ENCODE assay signal across 8 cellular contexts in the genomic region with DNA sequence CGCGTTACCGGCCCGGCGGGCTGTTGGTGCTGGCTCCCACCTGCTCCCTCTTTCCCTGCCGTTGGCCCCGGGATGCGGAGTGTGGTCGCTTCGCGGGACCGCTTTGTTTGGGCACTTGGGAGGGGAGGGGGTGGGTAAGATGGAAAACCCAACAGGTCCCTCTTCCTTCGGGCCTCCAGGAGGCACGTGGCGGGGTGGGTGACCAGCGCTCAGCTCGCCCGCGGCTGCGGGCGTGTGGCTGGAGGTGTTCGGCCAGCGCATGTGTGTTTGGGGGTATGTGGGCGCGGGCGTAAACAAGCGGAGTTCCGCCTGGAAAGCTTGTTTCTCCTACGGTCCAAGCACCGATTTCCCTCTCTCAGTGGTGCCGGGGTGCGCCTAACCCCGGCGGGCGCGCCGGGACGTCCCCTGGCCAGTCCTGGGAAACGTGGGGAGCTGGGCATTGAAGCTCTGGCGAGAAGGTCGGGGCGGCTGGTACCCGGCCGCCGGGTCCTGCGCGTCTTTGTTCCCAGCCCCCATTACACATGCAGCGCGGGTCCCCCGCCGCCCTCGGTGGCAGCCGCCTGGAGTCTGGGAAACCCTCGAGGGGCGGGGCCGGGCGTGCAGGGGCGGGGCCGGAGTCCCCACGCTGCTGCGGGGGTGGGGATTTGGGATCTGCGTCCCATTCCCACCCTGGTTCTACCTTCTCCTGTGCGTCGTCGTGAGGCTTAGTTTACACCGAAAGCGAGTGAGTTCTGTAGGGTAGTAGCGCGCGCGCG. TPM values are rescaled to one million over a fixed set of nuclear protein-coding genes. Genes with fewer than 3 reads are reported as not detected.
DNase-seq lines count a peak whose midpoint lies in the region; ATAC-seq and TF ChIP-seq lines count a peak whose summit lies in the region.

No MANE protein-coding gene starts in this region.

- H3K9ac ChIP-seq in endodermal cell (ENCODE audit: extremely low read depth, low read length, poor library complexity, severe bottlenecking) (peak overlapping the region; percentile 93), mesendoderm (ENCODE audit: low read length) (peak overlapping the region; percentile 77)

- H3K4me1 Mint-ChIP-seq in endodermal cell = peaks cover 36% of the 10 kb centered on the region

- H3K79me1 ChIP-seq in mesendoderm (ENCODE audit: low read length) = peaks cover 18% of the 10 kb centered on the region

- no peak overlapping the region for H2BK120ac ChIP-seq in mesendoderm (ENCODE audit: low read depth, low read length)

- peaks cover 56% of the 10 kb centered on the region for H3K79me2 ChIP-seq in mesendoderm (ENCODE audit: control insufficient read depth, insufficient read depth, low read length)

- in situ Hi-C loops in HAP-1 (cut with MboI; ENCODE audit: low sequenced_read_pairs) = no loop called here

- peak overlapping the region; percentile 90 for H3K56ac ChIP-seq in mesendoderm (ENCODE audit: low read length)

- H3K27me3 ChIP-seq in HAP-1 (ENCODE audit: low read depth) (no peaks in the 10 kb centered on the region), endodermal cell (ENCODE audit: control insufficient read depth, insufficient read depth, low read length, poor library complexity, severe bottlenecking) (no peaks in the 10 kb centered on the region), mesendoderm (ENCODE audit: insufficient read depth, low read length, poor library complexity) (no peaks in the 10 kb centered on the region)

- peak overlapping the region; percentile 71 for H3K4me2 ChIP-seq in mesendoderm (ENCODE audit: low read length)

- peaks cover 2% of the 10 kb centered on the region for H3K27me3 Mint-ChIP-seq in endodermal cell (ENCODE audit: insufficient read depth)

- H2AK5ac ChIP-seq in mesendoderm (ENCODE audit: low read length) = peak overlapping the region; percentile 31

- H4K5ac ChIP-seq in mesendoderm (ENCODE audit: low read length) = no peak overlapping the region

- peak overlapping the region; percentile 85 for H3K4ac ChIP-seq in mesendoderm (ENCODE audit: low read depth, low read length)

- H3K18ac ChIP-seq in mesendoderm (ENCODE audit: low read length) = peak overlapping the region; percentile 99

- H3K27ac Mint-ChIP-seq in endodermal cell = peak overlapping the region; percentile 99

- no peak overlapping the region for H2BK15ac ChIP-seq in mesendoderm (replicated peaks; ENCODE audit: low read depth)

- peak overlapping the region; percentile 97 for H3K4me3 Mint-ChIP-seq in endodermal cell

- H3K4me1 ChIP-seq in HAP-1 (peaks cover 5% of the 10 kb centered on the region), endodermal cell (ENCODE audit: control insufficient read depth, insufficient read depth, low read length) (peaks cover 9% of the 10 kb centered on the region), mesendoderm (ENCODE audit: control insufficient read depth, low read depth, low read length) (peaks cover 10% of the 10 kb centered on the region)

- peaks cover 9% of the 10 kb centered on the region for H3K36me3 Mint-ChIP-seq in endodermal cell (ENCODE audit: low read depth)

- no peak for TF ChIP-seq POLR2A in GM18505 (IDR thresholded peaks at IDR 0.05; ENCODE audit: borderline replicate concordance, extremely low read depth, insufficient read depth, insufficient read length)

- peak overlapping the region; percentile 7 for H4K8ac ChIP-seq in mesendoderm (ENCODE audit: low read depth, low read length)

- no peaks in the 10 kb centered on the region for H3K36me3 ChIP-seq in HAP-1 (replicated peaks)
- H3K36me3 ChIP-seq in endodermal cell (ENCODE audit: control insufficient read depth, insufficient read depth, low read length) = no peaks in the 10 kb centered on the region
- no peaks in the 10 kb centered on the region for H3K36me3 ChIP-seq in mesendoderm (ENCODE audit: control insufficient read depth, insufficient read depth, low read length)

- peak; percentile 56 for DNase-seq in DMS153 (lab: John Stamatoyannopoulos, UW)
- peak; percentile 78 to 94 for DNase-seq in HAP-1 (ENCODE audit: low spot score in 2 of 2)
- DNase-seq in NCI-H2107 (lab: John Stamatoyannopoulos, UW) = peak; percentile 73
- peak; percentile 55 to 56 for DNase-seq in activated CD4-positive, alpha-beta T cell treated with anti-CD3 and anti-CD28 coated beads, Interleukin-2, amount 50 U/mL, for 48 hours
- peak; percentile 96 for DNase-seq in endodermal cell
- peak; percentile 85 for DNase-seq in mesendoderm
- peak; percentile 56 for DNase-seq in stimulated activated naive CD8-positive, alpha-beta T cell treated with anti-CD3 and anti-CD28 coated beads, Interleukin-15, Interleukin-2, amounts not matched to agents 100 U/mL and 50 U/mL, for 24 hours

- ATAC-seq in stimulated activated naive CD8-positive, alpha-beta T cell treated with anti-CD3 and anti-CD28 coated beads, Interleukin-15, Interleukin-2, amounts not matched to agents 100 U/mL and 50 U/mL, for 24 hours = peak; percentile 11
- no peak for ATAC-seq in GM18505 (IDR thresholded peaks at IDR 0.05; ENCODE audit: unreplicated experiment)

- H3K9me3 ChIP-seq in HAP-1 = no peaks in the 10 kb centered on the region
- H3K9me3 ChIP-seq in endodermal cell (ENCODE audit: control insufficient read depth, low read length) = peaks cover 22% of the 10 kb centered on the region

- H3K4me3 ChIP-seq in HAP-1 = peak overlapping the region; percentile 77
- H3K4me3 ChIP-seq in endodermal cell (ENCODE audit: low read length) = peak overlapping the region; percentile 83
- H3K4me3 ChIP-seq in mesendoderm (ENCODE audit: low read length) = peak overlapping the region; percentile 63

- H3K9me3 Mint-ChIP-seq in endodermal cell = peaks cover 19% of the 10 kb centered on the region

- peak overlapping the region; percentile 98 for H3K27ac ChIP-seq in endodermal cell (ENCODE audit: low read depth, low read length)
- peak overlapping the region; percentile 72 for H3K27ac ChIP-seq in mesendoderm (ENCODE audit: low read depth, low read length)

- TF ChIP-seq CTCF in endodermal cell (conservative IDR thresholded peaks at IDR 0.05) = no peak

- H2BK5ac ChIP-seq in mesendoderm (ENCODE audit: low read length) = peak overlapping the region; percentile 51

- WGBS in endodermal cell (ENCODE audit: insufficient coverage in 1 of 2, insufficient read length in 1 of 2), 2 experiments = 0% methylated on average over 1 to 72 of the region's 72 CpGs
- WGBS in mesendoderm (ENCODE audit: extremely low coverage, insufficient coverage, low lambda C conversion rate) = no CpG with 5 or more reads among the region's 72 CpGs

- H3K23ac ChIP-seq in mesendoderm (ENCODE audit: low read length) = peak overlapping the region; percentile 73

RNA-seq across cellular contexts. Expression of gene ACVR2B, which starts 1.4 kb away (rescaled TPM):
- 100 to 1,000 TPM; 108 to 112 TPM for total RNA-seq in endodermal cell
- polyA plus RNA-seq in endodermal cell (2013, experiment 1 of 2) = 41.1 TPM
- polyA plus RNA-seq in endodermal cell (2013, experiment 2 of 2) = 43.0 TPM
- 23.2 TPM for polyA plus RNA-seq in mesendoderm (2013, experiment 1 of 2)
- 20.9 TPM for polyA plus RNA-seq in mesendoderm (2013, experiment 2 of 2)

RNA-seq across cellular contexts. Expression of gene EXOG, which starts 41.1 kb away (rescaled TPM):
- total RNA-seq in endodermal cell = 10 to 100 TPM; 11.9 to 13.8 TPM
- 14.8 TPM for polyA plus RNA-seq in endodermal cell (2013, experiment 1 of 2)
- polyA plus RNA-seq in endodermal cell (2013, experiment 2 of 2) = 13.3 TPM
- 6.9 TPM for polyA plus RNA-seq in mesendoderm (2013, experiment 1 of 2)
- 6.6 TPM for polyA plus RNA-seq in mesendoderm (2013, experiment 2 of 2)
